ENCODE assay signal across 7 cellular contexts in genomic region chr17:64661041-64661730, GRCh38. TPM values are rescaled to one million over a fixed set of nuclear protein-coding genes. Genes with fewer than 3 reads are reported as not detected.
DNase-seq lines count a peak whose midpoint lies in the region; ATAC-seq and TF ChIP-seq lines count a peak whose summit lies in the region.
"Not testable (repeated sequence)": the region's sequence is repeated elsewhere in the genome, so short reads cannot be mapped to it uniquely, and the experiment has no call there.

No MANE protein-coding gene starts in this region.

- H3K79me2 ChIP-seq in Karpas-422 (ENCODE audit: low read length) = not testable (repeated sequence)

- H3K36me3 Mint-ChIP-seq in mesothelial cell of epicardium = not testable (repeated sequence)

- peak overlapping the region; percentile 99 for H3K4me3 Mint-ChIP-seq in mesothelial cell of epicardium

- not testable (repeated sequence) for H3K9me2 ChIP-seq in Karpas-422 (replicated peaks; ENCODE audit: insufficient read depth, low read length)

- not testable (repeated sequence) for DNase-seq in Karpas-422
- peak; percentile 8 to 17 (median 14) for DNase-seq in T-helper 1 cell
- DNase-seq in activated gamma-delta T cell treated with Interleukin-2 at 50 U/mL for 16 hours = peak; percentile 17
- peak in 1 of 2 experiments; percentile 40 for DNase-seq in mesothelial cell of epicardium (ENCODE audit: low spot score in 2 of 2, unreplicated experiment in 2 of 2)
- peak; percentile 12 for DNase-seq in stimulated activated CD4-positive, alpha-beta T cell treated with anti-CD3 and anti-CD28 coated beads, Interleukin-1b, Interleukin-23, amount 100 ng/mL, for 4 hours (ENCODE audit: low read depth in 2 of 2)

- not testable (repeated sequence) for H3K27me3 Mint-ChIP-seq in mesothelial cell of epicardium (ENCODE audit: low read depth)

- ATAC-seq in GM19372 (IDR thresholded peaks at IDR 0.05; ENCODE audit: low read depth, unreplicated experiment) (peak; percentile 2), esophagus mucosa (peak; percentile 32)

- peaks cover 27% of the 10 kb centered on the region for H3K4me1 Mint-ChIP-seq in mesothelial cell of epicardium

- H4K20me1 ChIP-seq in Karpas-422 (ENCODE audit: insufficient read depth, low read depth, low read length) = peaks cover 15% of the 10 kb centered on the region; the same call in 1 of the 2 replicates

- not testable (repeated sequence) for H3K36me3 ChIP-seq in Karpas-422 (ENCODE audit: insufficient read depth, low read length)

- peaks cover 21% of the 10 kb centered on the region for H3K4me1 ChIP-seq in Karpas-422 (ENCODE audit: low read length)

- H2AFZ ChIP-seq in Karpas-422 (ENCODE audit: low read length) = peak overlapping the region; percentile 67; the same call in 1 of the 2 replicates

- peak overlapping the region; percentile 82 for H3K4me3 ChIP-seq in Karpas-422 (ENCODE audit: low read length)

- H3K4me2 ChIP-seq in Karpas-422 (ENCODE audit: low read depth, low read length, poor library complexity, severe bottlenecking) = peak overlapping the region; percentile 76

- TF ChIP-seq CTCF in mesothelial cell of epicardium (IDR thresholded peaks at IDR 0.05; ENCODE audit: unreplicated experiment) = not testable (repeated sequence)

- H3K27ac ChIP-seq in Karpas-422 (ENCODE audit: low read length) = not testable (repeated sequence)

- H3K9me3 ChIP-seq in Karpas-422 (ENCODE audit: low read length) = not testable (repeated sequence)

- peak overlapping the region; percentile 75 for H3K9ac ChIP-seq in Karpas-422 (ENCODE audit: low read length)

- not testable (repeated sequence) for H3K27me3 ChIP-seq in Karpas-422 (ENCODE audit: low read length)

- H3K27ac Mint-ChIP-seq in mesothelial cell of epicardium = peak overlapping the region; percentile 94

- H3K9me3 Mint-ChIP-seq in mesothelial cell of epicardium = not testable (repeated sequence)

RNA-seq across cellular contexts. Expression of gene SMURF2, which starts 0.9 kb away (rescaled TPM):
- total RNA-seq in Karpas-422 (2014; rRNA removed; shearing (Covaris generic); ENCODE audit: low replicate concordance) = 6.1 and 8.0 TPM in 2 replicates
- 7.5 TPM for total RNA-seq in esophagus mucosa
- total RNA-seq in mesothelial cell of epicardium = 39.9 to 41.2 TPM (median 40.1 TPM) in 3 replicates
